8 cellular contexts compared by ENCODE assay signal in genomic region chr16:84484579-84485254, GRCh38. TPM values are rescaled to one million over a fixed set of nuclear protein-coding genes. Genes with fewer than 3 reads are reported as not detected.
DNase-seq lines count a peak whose midpoint lies in the region; ATAC-seq and TF ChIP-seq lines count a peak whose summit lies in the region.

No MANE protein-coding gene starts in this region.

- H3K4me3 Mint-ChIP-seq in immature natural killer cell: no peak overlapping the region

- WGBS in body of pancreas, 2 donors: 75 to 84% methylated on average over 14 to 15 of the region's 15 CpGs

- H3K27me3 Mint-ChIP-seq in immature natural killer cell (ENCODE audit: low read depth in 3 of 3): peaks cover 0 to 3% (median 0%) of the 10 kb centered on the region in 3 donors

- no peaks in the 10 kb centered on the region for H3K4me1 ChIP-seq in body of pancreas

- no peaks in the 10 kb centered on the region for H3K27me3 ChIP-seq in body of pancreas

- peaks cover 0 to 2% of the 10 kb centered on the region in 2 donors for H3K36me3 ChIP-seq in body of pancreas (replicated peaks in 1 of 2; ENCODE audit: insufficient read depth in 1 of 2, low read depth in 2 of 2)

- intact Hi-C loops in body of pancreas (cut with DNase I): no loop called here

- no peak overlapping the region for H3K27ac ChIP-seq in body of pancreas

- no peak for TF ChIP-seq POLR2A in body of pancreas (IDR thresholded peaks at IDR 0.05)

- DNase-seq in NCI-H2196 (lab: John Stamatoyannopoulos, UW; ENCODE audit: unreplicated experiment) (peak; percentile 25), NCI-H2196 treated with DMSO at 0.1 percent for 48 hours (lab: John Stamatoyannopoulos, UW; ENCODE audit: unreplicated experiment) (no peak), M059J (ENCODE audit: low read depth) (peak; percentile 35), body of pancreas (peak in 2 of 4 donors; percentile 32 to 54), iris pigment epithelial cell (ENCODE audit: low read depth) (peak; percentile 66), superior temporal gyrus (ENCODE audit: extremely low spot score) (peak; percentile 91), immature natural killer cell (no peak)

- H3K4me1 Mint-ChIP-seq in immature natural killer cell: no peaks in the 10 kb centered on the region

- H3K27ac Mint-ChIP-seq in immature natural killer cell: no peak overlapping the region

- H3K9me3 ChIP-seq in body of pancreas: no peaks in the 10 kb centered on the region

- H3K9me3 Mint-ChIP-seq in immature natural killer cell: no peaks in the 10 kb centered on the region

- peaks cover 12 to 20% (median 16%) of the 10 kb centered on the region in 3 donors for H3K36me3 Mint-ChIP-seq in immature natural killer cell

- ATAC-seq in body of pancreas (peak; percentile 64), HG03378 (IDR thresholded peaks at IDR 0.05; ENCODE audit: unreplicated experiment) (no peak)

- peak in 6 of 7 experiments; percentile 23 to 60 (median 40) for TF ChIP-seq CTCF in body of pancreas (IDR thresholded peaks at IDR 0.05)

- H3K4me3 ChIP-seq in body of pancreas: no peak overlapping the region

RNA-seq across cellular contexts. Expression of gene MEAK7, which starts 19.7 kb away (rescaled TPM):
- total RNA-seq in M059J (2014; rRNA removed; shearing (Covaris generic)): 24.4 and 37.5 TPM in 2 replicates
- 10 to 100 TPM in 1 of 2 donors, 1 to 10 TPM in 1; 6.7 to 11.2 TPM for total RNA-seq in body of pancreas
- polyA plus RNA-seq in immature natural killer cell: 1 to 10 TPM; 3.0 to 5.2 (median 5.1) TPM

Comparison
In these comparisons a context has a peak if more than half of its experiments do, and no peak if none do; other contexts are left out.
1. DNase-seq: peak in NCI-H2196 (single experiment), M059J (single experiment), iris pigment epithelial cell (single experiment) and superior temporal gyrus (single experiment); none in NCI-H2196 treated with DMSO at 0.1 percent for 48 hours (single experiment) and immature natural killer cell (0 of 3).